ENCODE assay signal across 13 cellular contexts in the genomic region with DNA sequence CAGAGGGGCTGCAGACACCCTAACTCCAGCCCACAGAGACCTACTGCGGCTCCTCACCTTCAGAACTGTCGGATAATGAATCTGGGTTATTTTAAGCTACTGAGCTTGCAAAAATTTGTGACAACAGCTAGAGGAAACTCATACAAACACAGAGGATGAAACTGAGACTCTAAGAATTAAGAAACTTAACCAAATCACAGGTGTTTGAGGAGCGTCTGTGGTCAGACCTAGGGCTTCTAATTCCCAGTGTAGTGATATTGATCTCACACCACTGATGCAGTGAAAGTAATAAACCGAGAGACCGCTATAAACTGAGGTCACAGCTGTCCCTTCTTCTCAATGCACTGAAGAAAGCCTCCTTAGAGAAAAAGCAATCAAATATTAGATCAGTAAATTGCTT.
DNase-seq lines count a peak whose midpoint lies in the region; ATAC-seq and TF ChIP-seq lines count a peak whose summit lies in the region.
"Had no signal": no experiment of that assay in that cellular context is flagged by ENCODE, and none has a peak within 500 bp of the region (broad histone marks: within the 10 kb centered on the region; RNA-seq: fewer than 3 reads in every experiment).

No MANE protein-coding gene starts in this region.

- no peaks in the 10 kb centered on the region for H3K36me3 Mint-ChIP-seq in immature natural killer cell

- peaks cover 5 to 8% (median 6%) of the 10 kb centered on the region in 3 donors for H3K27me3 Mint-ChIP-seq in immature natural killer cell (ENCODE audit: low read depth in 3 of 3)

- no peaks in the 10 kb centered on the region for H3K79me2 ChIP-seq in DND-41 (ENCODE audit: insufficient read depth, low read length)

- no peaks in the 10 kb centered on the region for H3K9me3 ChIP-seq in DND-41 (ENCODE audit: insufficient read depth, low read length, severe bottlenecking)
- H3K9me3 ChIP-seq in heart left ventricle, result no peaks in the 10 kb centered on the region
- H3K9me3 ChIP-seq: A549 had no signal

- TF ChIP-seq CTCF in DND-41 (IDR thresholded peaks at IDR 0.05; ENCODE audit: borderline replicate concordance, extremely low read depth, low read length, poor library complexity, severe bottlenecking) (no peak), heart left ventricle (IDR thresholded peaks at IDR 0.05) (no peak)

- peak; percentile 87 for ATAC-seq in DND-41 (ENCODE audit: insufficient read depth, low read depth)
- ATAC-seq in GM19328 (IDR thresholded peaks at IDR 0.05; ENCODE audit: unreplicated experiment), result peak; percentile 75
- ATAC-seq in HG02642 (IDR thresholded peaks at IDR 0.05; ENCODE audit: poor library complexity, unreplicated experiment), result peak; percentile 92
- peak; percentile 95 for ATAC-seq in HG03432 (IDR thresholded peaks at IDR 0.05; ENCODE audit: unreplicated experiment)
- ATAC-seq in heart left ventricle, result no peak
- ATAC-seq: A549 had no signal

- H3K27me3 ChIP-seq in DND-41 (ENCODE audit: insufficient read depth, low read length, poor library complexity), result no peaks in the 10 kb centered on the region
- peaks cover 0 to 3% (median 0%) of the 10 kb centered on the region in 9 donors for H3K27me3 ChIP-seq in heart left ventricle

- no peaks in the 10 kb centered on the region for H4K20me1 ChIP-seq in DND-41 (ENCODE audit: insufficient read depth, low read length)

- no peak overlapping the region for H3K27ac Mint-ChIP-seq in immature natural killer cell
- H3K27ac Mint-ChIP-seq: stimulated activated naive CD8-positive, alpha-beta T cell treated with anti-CD3 and anti-CD28 coated beads, Interleukin-15, Interleukin-2, amounts not matched to agents 100 ng/mL and 50 ng/mL, for 24 hours had no signal

- peak overlapping the region; percentile 33 for H3K9ac ChIP-seq in DND-41 (ENCODE audit: low read depth, low read length)

- no peaks in the 10 kb centered on the region for H3K4me1 Mint-ChIP-seq in immature natural killer cell

- peak overlapping the region; percentile 51 for H3K4me2 ChIP-seq in DND-41 (ENCODE audit: insufficient read depth, low read length)
- H3K4me2 ChIP-seq: A549 had no signal

- no peak overlapping the region; the same call in 1 of the 2 replicates for H2AFZ ChIP-seq in DND-41 (ENCODE audit: low read depth, low read length)

- H3K4me3 ChIP-seq in DND-41 (ENCODE audit: low read depth in 1 of 2, low read length in 2 of 2) (peak overlapping the region in 1 of 2 experiments; percentile 7; a peak in 1 of 4 replicates), heart left ventricle (no peak overlapping the region)
- H3K4me3 ChIP-seq: A549 had no signal

- 69 to 80% (median 78%) methylated on average over 5 of the region's 5 CpGs for WGBS in heart left ventricle, 4 donors

- TF ChIP-seq POLR2A in heart left ventricle (IDR thresholded peaks at IDR 0.05), result no peak

- H3K4me3 Mint-ChIP-seq in immature natural killer cell, result no peak overlapping the region
- H3K4me3 Mint-ChIP-seq: stimulated activated naive CD8-positive, alpha-beta T cell treated with anti-CD3 and anti-CD28 coated beads, Interleukin-15, Interleukin-2, amounts not matched to agents 100 ng/mL and 50 ng/mL, for 24 hours had no signal

- DNase-seq in DND-41, result peak; percentile 66
- no peak for DNase-seq in RKO (ENCODE audit: low spot score)
- no peak for DNase-seq in heart left ventricle
- no peak for DNase-seq in pons (ENCODE audit: low spot score)
- no peak for DNase-seq in immature natural killer cell
- DNase-seq: activated effector memory CD4-positive, alpha-beta T cell treated with anti-CD3 and anti-CD28 coated beads, Interleukin-2, amount 50 U/mL, for 16 hours; kidney; NCI-H524 had no signal

- no peaks in the 10 kb centered on the region for H3K9me3 Mint-ChIP-seq in immature natural killer cell
- H3K9me3 Mint-ChIP-seq: stimulated activated naive CD8-positive, alpha-beta T cell treated with anti-CD3 and anti-CD28 coated beads, Interleukin-15, Interleukin-2, amounts not matched to agents 100 ng/mL and 50 ng/mL, for 24 hours had no signal

- H3K27ac ChIP-seq in DND-41 (ENCODE audit: low read length) (peak overlapping the region; percentile 81), heart left ventricle (no peak overlapping the region)
- H3K27ac ChIP-seq: A549 had no signal

- intact Hi-C loops in heart left ventricle (cut with DNase I), result no loop called here

- no peaks in the 10 kb centered on the region for H3K36me3 ChIP-seq in DND-41 (ENCODE audit: insufficient read depth, low read length)
- no peaks in the 10 kb centered on the region for H3K36me3 ChIP-seq in heart left ventricle

- peaks cover 50% of the 10 kb centered on the region for H3K4me1 ChIP-seq in DND-41 (ENCODE audit: insufficient read depth, low read length)
- H3K4me1 ChIP-seq in heart left ventricle, result no peaks in the 10 kb centered on the region
- H3K4me1 ChIP-seq: A549 had no signal

Comparison
In these comparisons a context has a peak if more than half of its experiments do, and no peak if none do; other contexts are left out.
1. ATAC-seq: peak in DND-41 (single experiment), GM19328 (single experiment), HG02642 (single experiment) and HG03432 (single experiment); none in heart left ventricle (0 of 4).